Comparison of ENCODE assay signal across 8 cellular contexts in the genomic region with DNA sequence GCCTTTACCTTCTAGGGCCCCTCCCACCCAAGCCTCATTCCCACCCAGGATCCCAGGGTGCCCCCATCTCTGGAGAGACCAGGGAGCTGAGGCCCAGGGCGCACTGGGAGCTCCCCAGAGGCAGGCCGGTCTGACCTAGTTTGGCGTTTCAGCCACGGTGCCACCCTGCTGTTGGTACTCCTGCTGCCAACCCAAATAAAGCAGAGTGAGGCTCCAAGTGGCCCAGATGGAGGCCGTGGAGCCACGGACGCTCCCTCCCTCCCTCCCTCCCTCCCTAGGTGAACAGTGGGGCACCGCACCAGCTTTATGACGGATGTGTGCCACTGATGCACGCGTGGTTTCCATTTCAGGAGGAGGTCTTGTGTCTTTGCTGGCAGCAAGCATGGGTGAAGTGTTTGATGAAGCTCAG. TPM values are rescaled to one million over a fixed set of nuclear protein-coding genes. Genes with fewer than 3 reads are reported as not detected.
A peak's percentile ranks its signal among the peaks of the same experiment; 100 is the strongest.
DNase-seq lines count a peak whose midpoint lies in the region; ATAC-seq and TF ChIP-seq lines count a peak whose summit lies in the region.

No MANE protein-coding gene starts in this region.

- H3K9me3 Mint-ChIP-seq in activated T-cell treated with anti-CD3 and anti-CD28 coated beads, Interleukin-2, amount 50 U/mL, for 72 hours = no peaks in the 10 kb centered on the region

- peak; percentile 7 to 18 for ATAC-seq in activated T-cell treated with anti-CD3 and anti-CD28 coated beads, Interleukin-2, amount 50 U/mL, for 72 hours (replicated peaks in 1 of 2)
- no peak for ATAC-seq in GM19328 (IDR thresholded peaks at IDR 0.05; ENCODE audit: unreplicated experiment)
- ATAC-seq in GM21526 (IDR thresholded peaks at IDR 0.05; ENCODE audit: low FRiP score, unreplicated experiment) = no peak

- H3K4me1 ChIP-seq in HEK293 (ENCODE audit: control insufficient read depth, insufficient read depth, low read length) (peaks cover 33% of the 10 kb centered on the region), right atrium auricular region (peaks cover 3 to 69% of the 10 kb centered on the region in 2 donors)

- no peak for TF ChIP-seq CTCF in HEK293 (tag by site-specific recombination; IDR thresholded peaks at IDR 0.05)
- TF ChIP-seq CTCF in right atrium auricular region (IDR thresholded peaks at IDR 0.05) = no peak
- TF ChIP-seq CTCF in WERI-Rb-1 (IDR thresholded peaks at IDR 0.05; ENCODE audit: low read depth, low read length) = no peak

- H3K27ac ChIP-seq in HEK293 (ENCODE audit: extremely low read depth, low read depth, low read length) = no peak overlapping the region
- peak overlapping the region; percentile 90 to 92 for H3K27ac ChIP-seq in right atrium auricular region
- no peak overlapping the region for H3K27ac ChIP-seq in WERI-Rb-1

- H3K4me3 ChIP-seq in HEK293 (ENCODE audit: low read depth, low read length) = no peak overlapping the region
- H3K4me3 ChIP-seq in right atrium auricular region = peak overlapping the region; percentile 68 to 72
- no peak overlapping the region for H3K4me3 ChIP-seq in WERI-Rb-1 (ENCODE audit: low read depth, low read length)

- peaks cover 72% of the 10 kb centered on the region for H3K4me1 Mint-ChIP-seq in activated T-cell treated with anti-CD3 and anti-CD28 coated beads, Interleukin-2, amount 50 U/mL, for 72 hours (ENCODE audit: low read depth)

- POLR2A ChIA-PET in HEK293 (lab: Yijun Ruan, JAX) = interaction anchor here (0.9 to 1.0 kb wide), 2 partner anchors 11 to 21 kb away, joined by 3 to 4 read pairs; no protein-coding TSS in a partner anchor

- DNase-seq in activated T-cell treated with anti-CD3 and anti-CD28 coated beads, Interleukin-2, amount 50 U/mL, for 72 hours = peak; percentile 51 to 71
- DNase-seq in right atrium auricular region (ENCODE audit: low spot score) = no peak
- peak in 2 of 3 experiments; percentile 23 to 26 for DNase-seq in stimulated activated CD4-positive, alpha-beta T cell treated with anti-CD3 and anti-CD28 coated beads, TNF-alpha, amount 100 ng/mL, for 4 hours (ENCODE audit: low read depth in 3 of 3)
- no peak for DNase-seq in WERI-Rb-1
- DNase-seq in Kasumi-1 (lab: John Stamatoyannopoulos, UW) = no peak

- peak overlapping the region; percentile 76 to 97 for H3K4me3 Mint-ChIP-seq in activated T-cell treated with anti-CD3 and anti-CD28 coated beads, Interleukin-2, amount 50 U/mL, for 72 hours

- no peaks in the 10 kb centered on the region for H3K27me3 ChIP-seq in right atrium auricular region
- no peaks in the 10 kb centered on the region for H3K27me3 ChIP-seq in WERI-Rb-1 (ENCODE audit: insufficient read depth, low read depth, severe bottlenecking)

- H3K36me3 ChIP-seq in HEK293 (ENCODE audit: control insufficient read depth in 2 of 2, insufficient read depth in 1 of 2, low read length in 2 of 2) (no peaks in the 10 kb centered on the region), right atrium auricular region (no peaks in the 10 kb centered on the region), WERI-Rb-1 (no peaks in the 10 kb centered on the region)

- H3K9me3 ChIP-seq in HEK293 (ENCODE audit: control insufficient read depth, insufficient read depth, low read depth, low read length) (no peaks in the 10 kb centered on the region), right atrium auricular region (no peaks in the 10 kb centered on the region), WERI-Rb-1 (ENCODE audit: severe bottlenecking) (no peaks in the 10 kb centered on the region)

- peaks cover 0 to 6% of the 10 kb centered on the region in 2 donors for H3K36me3 Mint-ChIP-seq in activated T-cell treated with anti-CD3 and anti-CD28 coated beads, Interleukin-2, amount 50 U/mL, for 72 hours (ENCODE audit: insufficient read depth in 2 of 2)

- no peaks in the 10 kb centered on the region for H3K27me3 Mint-ChIP-seq in activated T-cell treated with anti-CD3 and anti-CD28 coated beads, Interleukin-2, amount 50 U/mL, for 72 hours (ENCODE audit: low read depth)

- CTCF ChIA-PET in HEK293 (lab: Yijun Ruan, JAX) = interaction anchor here (1.9 kb wide), 1 partner anchor 80 kb away, joined by 9 read pairs; no protein-coding TSS in a partner anchor

- H3K27ac Mint-ChIP-seq in activated T-cell treated with anti-CD3 and anti-CD28 coated beads, Interleukin-2, amount 50 U/mL, for 72 hours = peak overlapping the region; percentile 36

TF ChIP-seq in HEK293, 187 proteins besides CTCF, POLR2A, EP300 and RAD21:
- TF ChIP-seq, protein P1, sequence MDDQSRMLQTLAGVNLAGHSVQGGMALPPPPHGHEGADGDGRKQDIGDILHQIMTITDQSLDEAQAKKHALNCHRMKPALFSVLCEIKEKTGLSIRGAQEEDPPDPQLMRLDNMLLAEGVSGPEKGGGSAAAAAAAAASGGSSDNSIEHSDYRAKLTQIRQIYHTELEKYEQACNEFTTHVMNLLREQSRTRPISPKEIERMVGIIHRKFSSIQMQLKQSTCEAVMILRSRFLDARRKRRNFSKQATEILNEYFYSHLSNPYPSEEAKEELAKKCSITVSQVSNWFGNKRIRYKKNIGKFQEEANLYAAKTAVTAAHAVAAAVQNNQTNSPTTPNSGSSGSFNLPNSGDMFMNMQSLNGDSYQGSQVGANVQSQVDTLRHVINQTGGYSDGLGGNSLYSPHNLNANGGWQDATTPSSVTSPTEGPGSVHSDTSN (CRISPR knock-in tag; IDR thresholded peaks at IDR 0.05) = no peak
- TF ChIP-seq ZNF558 (tag by site-specific recombination; IDR thresholded peaks at IDR 0.05) (no peak), ZIC2 (tag by site-specific recombination; IDR thresholded peaks at IDR 0.05) (peak; percentile 86)

RNA-seq across cellular contexts. Expression of a gene that starts 1.8 kb away (rescaled TPM):
- 10 to 100 TPM; 11.0 to 14.9 TPM for total RNA-seq in activated T-cell treated with anti-CD3 and anti-CD28 coated beads, Interleukin-2, amount 50 U/mL, for 72 hours
- 100 to 1,000 TPM; 116 to 143 TPM for total RNA-seq in right atrium auricular region

Comparison
In these comparisons a context has a peak if more than half of its experiments do, and no peak if none do; other contexts are left out.
1. H3K27ac ChIP-seq: peak in right atrium auricular region (2 of 2); none in HEK293 (single experiment) and WERI-Rb-1 (single experiment).
2. H3K4me3 ChIP-seq: peak in right atrium auricular region (2 of 2); none in HEK293 (single experiment) and WERI-Rb-1 (single experiment).
3. ATAC-seq: peak in activated T-cell treated with anti-CD3 and anti-CD28 coated beads, Interleukin-2, amount 50 U/mL, for 72 hours (2 of 2); none in GM19328 (single experiment) and GM21526 (single experiment).
4. DNase-seq: peak in activated T-cell treated with anti-CD3 and anti-CD28 coated beads, Interleukin-2, amount 50 U/mL, for 72 hours (2 of 2) and stimulated activated CD4-positive, alpha-beta T cell treated with anti-CD3 and anti-CD28 coated beads, TNF-alpha, amount 100 ng/mL, for 4 hours (2 of 3); none in right atrium auricular region (single experiment), WERI-Rb-1 (single experiment) and Kasumi-1 (0 of 2).
5. RNA of a gene that starts 1.8 kb away (total RNA-seq): 116 to 143 TPM in right atrium auricular region; 11.0 to 14.9 TPM in activated T-cell treated with anti-CD3 and anti-CD28 coated beads, Interleukin-2, amount 50 U/mL, for 72 hours; every median in the first group is over 4 times any median in the second.